Comparison of ENCODE assay signal across 1 cellular context in the genomic region with DNA sequence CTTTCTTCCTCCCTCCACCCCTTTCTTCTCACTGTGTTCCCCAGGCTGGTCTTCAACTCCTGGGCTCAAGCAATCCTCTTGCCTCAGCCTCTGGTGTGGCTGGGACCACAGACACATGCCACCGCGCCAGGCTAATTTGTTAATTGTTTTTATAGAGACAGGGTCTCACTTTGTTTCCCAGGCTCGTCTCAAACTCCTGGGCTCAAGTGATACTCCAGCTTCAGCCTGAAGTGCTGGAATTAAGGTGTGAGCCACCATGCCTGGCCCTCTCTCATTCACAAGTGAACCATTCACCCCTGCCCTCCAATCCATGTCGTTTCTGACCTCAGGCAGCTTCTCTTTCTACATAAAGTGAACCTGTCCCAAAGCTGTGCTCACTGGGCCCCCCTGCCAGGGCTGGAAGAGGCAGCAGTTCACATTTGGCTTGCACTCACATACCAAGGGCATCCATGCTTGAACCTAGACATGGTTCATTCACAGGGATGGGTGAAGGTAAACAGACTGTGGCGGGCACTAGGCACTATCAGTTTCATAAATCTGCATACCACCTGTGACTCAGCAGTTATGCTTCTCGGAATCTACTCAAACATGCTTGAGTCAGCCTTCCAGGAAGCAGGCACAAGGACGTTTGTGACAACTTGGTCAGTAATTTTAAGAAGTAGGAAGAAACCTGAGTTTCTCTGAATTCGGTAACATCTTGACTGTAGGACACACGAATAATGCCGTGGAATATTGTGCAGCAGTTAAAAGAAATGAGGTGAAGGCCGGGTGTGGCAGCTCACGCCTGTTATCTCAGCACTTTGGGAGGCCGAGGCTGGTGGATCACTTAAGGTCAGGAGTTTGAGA.
TF ChIP-seq lines count a peak whose summit lies in the region.

No MANE protein-coding gene starts in this region.

TF ChIP-seq in K562, 482 proteins besides CTCF, POLR2A, EP300 and RAD21 (continued from another document and continues in another):
- TF ChIP-seq, protein P1, sequence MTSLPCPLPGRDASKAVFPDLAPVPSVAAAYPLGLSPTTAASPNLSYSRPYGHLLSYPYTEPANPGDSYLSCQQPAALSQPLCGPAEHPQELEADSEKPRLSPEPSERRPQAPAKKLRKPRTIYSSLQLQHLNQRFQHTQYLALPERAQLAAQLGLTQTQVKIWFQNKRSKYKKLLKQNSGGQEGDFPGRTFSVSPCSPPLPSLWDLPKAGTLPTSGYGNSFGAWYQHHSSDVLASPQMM (CRISPR knock-in tag; IDR thresholded peaks at IDR 0.05), result no peak
- TF ChIP-seq, protein P2, sequence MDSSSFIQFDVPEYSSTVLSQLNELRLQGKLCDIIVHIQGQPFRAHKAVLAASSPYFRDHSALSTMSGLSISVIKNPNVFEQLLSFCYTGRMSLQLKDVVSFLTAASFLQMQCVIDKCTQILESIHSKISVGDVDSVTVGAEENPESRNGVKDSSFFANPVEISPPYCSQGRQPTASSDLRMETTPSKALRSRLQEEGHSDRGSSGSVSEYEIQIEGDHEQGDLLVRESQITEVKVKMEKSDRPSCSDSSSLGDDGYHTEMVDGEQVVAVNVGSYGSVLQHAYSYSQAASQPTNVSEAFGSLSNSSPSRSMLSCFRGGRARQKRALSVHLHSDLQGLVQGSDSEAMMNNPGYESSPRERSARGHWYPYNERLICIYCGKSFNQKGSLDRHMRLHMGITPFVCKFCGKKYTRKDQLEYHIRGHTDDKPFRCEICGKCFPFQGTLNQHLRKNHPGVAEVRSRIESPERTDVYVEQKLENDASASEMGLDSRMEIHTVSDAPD (CRISPR knock-in tag; IDR thresholded peaks at IDR 0.05), result no peak
- 0 out of 2 replicates have a peak, but pooled peaks have one; percentile 56 for TF ChIP-seq ZNF717 (CRISPR knock-in tag; IDR thresholded peaks at IDR 0.05)
- TF ChIP-seq, protein P3, sequence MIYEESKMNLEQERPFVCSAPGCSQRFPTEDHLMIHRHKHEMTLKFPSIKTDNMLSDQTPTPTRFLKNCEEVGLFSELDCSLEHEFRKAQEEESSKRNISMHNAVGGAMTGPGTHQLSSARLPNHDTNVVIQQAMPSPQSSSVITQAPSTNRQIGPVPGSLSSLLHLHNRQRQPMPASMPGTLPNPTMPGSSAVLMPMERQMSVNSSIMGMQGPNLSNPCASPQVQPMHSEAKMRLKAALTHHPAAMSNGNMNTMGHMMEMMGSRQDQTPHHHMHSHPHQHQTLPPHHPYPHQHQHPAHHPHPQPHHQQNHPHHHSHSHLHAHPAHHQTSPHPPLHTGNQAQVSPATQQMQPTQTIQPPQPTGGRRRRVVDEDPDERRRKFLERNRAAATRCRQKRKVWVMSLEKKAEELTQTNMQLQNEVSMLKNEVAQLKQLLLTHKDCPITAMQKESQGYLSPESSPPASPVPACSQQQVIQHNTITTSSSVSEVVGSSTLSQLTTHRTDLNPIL (CRISPR knock-in tag; IDR thresholded peaks at IDR 0.05), result no peak; the same call in 1 of the 2 replicates
- TF ChIP-seq BCOR (IDR thresholded peaks at IDR 0.05), result 0 out of 2 replicates have a peak, but pooled peaks have one; percentile 33
- peak; percentile 90 for TF ChIP-seq STAT5A (IDR thresholded peaks at IDR 0.05; ENCODE audit: borderline replicate concordance, low read length)
- TF ChIP-seq, protein P4, sequence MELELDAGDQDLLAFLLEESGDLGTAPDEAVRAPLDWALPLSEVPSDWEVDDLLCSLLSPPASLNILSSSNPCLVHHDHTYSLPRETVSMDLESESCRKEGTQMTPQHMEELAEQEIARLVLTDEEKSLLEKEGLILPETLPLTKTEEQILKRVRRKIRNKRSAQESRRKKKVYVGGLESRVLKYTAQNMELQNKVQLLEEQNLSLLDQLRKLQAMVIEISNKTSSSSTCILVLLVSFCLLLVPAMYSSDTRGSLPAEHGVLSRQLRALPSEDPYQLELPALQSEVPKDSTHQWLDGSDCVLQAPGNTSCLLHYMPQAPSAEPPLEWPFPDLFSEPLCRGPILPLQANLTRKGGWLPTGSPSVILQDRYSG (tag; conservative IDR thresholded peaks at IDR 0.05; ENCODE audit: low read depth), result peak; percentile 97
- no peak for TF ChIP-seq RAD51 (IDR thresholded peaks at IDR 0.05; ENCODE audit: borderline replicate concordance, low read depth)
- TF ChIP-seq, protein P5, sequence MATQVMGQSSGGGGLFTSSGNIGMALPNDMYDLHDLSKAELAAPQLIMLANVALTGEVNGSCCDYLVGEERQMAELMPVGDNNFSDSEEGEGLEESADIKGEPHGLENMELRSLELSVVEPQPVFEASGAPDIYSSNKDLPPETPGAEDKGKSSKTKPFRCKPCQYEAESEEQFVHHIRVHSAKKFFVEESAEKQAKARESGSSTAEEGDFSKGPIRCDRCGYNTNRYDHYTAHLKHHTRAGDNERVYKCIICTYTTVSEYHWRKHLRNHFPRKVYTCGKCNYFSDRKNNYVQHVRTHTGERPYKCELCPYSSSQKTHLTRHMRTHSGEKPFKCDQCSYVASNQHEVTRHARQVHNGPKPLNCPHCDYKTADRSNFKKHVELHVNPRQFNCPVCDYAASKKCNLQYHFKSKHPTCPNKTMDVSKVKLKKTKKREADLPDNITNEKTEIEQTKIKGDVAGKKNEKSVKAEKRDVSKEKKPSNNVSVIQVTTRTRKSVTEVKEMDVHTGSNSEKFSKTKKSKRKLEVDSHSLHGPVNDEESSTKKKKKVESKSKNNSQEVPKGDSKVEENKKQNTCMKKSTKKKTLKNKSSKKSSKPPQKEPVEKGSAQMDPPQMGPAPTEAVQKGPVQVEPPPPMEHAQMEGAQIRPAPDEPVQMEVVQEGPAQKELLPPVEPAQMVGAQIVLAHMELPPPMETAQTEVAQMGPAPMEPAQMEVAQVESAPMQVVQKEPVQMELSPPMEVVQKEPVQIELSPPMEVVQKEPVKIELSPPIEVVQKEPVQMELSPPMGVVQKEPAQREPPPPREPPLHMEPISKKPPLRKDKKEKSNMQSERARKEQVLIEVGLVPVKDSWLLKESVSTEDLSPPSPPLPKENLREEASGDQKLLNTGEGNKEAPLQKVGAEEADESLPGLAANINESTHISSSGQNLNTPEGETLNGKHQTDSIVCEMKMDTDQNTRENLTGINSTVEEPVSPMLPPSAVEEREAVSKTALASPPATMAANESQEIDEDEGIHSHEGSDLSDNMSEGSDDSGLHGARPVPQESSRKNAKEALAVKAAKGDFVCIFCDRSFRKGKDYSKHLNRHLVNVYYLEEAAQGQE (CRISPR knock-in tag; IDR thresholded peaks at IDR 0.05; ENCODE audit: low read depth), result 0 out of 2 replicates have a peak, but pooled peaks have one; percentile 26
- TF ChIP-seq ZNF583 (CRISPR knock-in tag; IDR thresholded peaks at IDR 0.05), result peak; percentile 92
- no peak for TF ChIP-seq CCNT2 (IDR thresholded peaks at IDR 0.05; ENCODE audit: borderline replicate concordance, extremely low read depth, insufficient read length, low read depth, low read length)
- TF ChIP-seq, protein P6, sequence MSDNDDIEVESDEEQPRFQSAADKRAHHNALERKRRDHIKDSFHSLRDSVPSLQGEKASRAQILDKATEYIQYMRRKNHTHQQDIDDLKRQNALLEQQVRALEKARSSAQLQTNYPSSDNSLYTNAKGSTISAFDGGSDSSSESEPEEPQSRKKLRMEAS (CRISPR knock-in tag; IDR thresholded peaks at IDR 0.05), result no peak
- TF ChIP-seq PYGO2 (tag; IDR thresholded peaks at IDR 0.05), result peak; percentile 62
- TF ChIP-seq, protein P7, sequence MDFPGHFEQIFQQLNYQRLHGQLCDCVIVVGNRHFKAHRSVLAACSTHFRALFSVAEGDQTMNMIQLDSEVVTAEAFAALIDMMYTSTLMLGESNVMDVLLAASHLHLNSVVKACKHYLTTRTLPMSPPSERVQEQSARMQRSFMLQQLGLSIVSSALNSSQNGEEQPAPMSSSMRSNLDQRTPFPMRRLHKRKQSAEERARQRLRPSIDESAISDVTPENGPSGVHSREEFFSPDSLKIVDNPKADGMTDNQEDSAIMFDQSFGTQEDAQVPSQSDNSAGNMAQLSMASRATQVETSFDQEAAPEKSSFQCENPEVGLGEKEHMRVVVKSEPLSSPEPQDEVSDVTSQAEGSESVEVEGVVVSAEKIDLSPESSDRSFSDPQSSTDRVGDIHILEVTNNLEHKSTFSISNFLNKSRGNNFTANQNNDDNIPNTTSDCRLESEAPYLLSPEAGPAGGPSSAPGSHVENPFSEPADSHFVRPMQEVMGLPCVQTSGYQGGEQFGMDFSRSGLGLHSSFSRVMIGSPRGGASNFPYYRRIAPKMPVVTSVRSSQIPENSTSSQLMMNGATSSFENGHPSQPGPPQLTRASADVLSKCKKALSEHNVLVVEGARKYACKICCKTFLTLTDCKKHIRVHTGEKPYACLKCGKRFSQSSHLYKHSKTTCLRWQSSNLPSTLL (IDR thresholded peaks at IDR 0.05), result peak; percentile 62; the same call in 1 of the 2 replicates
- TF ChIP-seq HNRNPK (IDR thresholded peaks at IDR 0.05; ENCODE audit: low read depth, low read length, poor library complexity, severe bottlenecking), result no peak
- no peak for TF ChIP-seq EZH2 (IDR thresholded peaks at IDR 0.05; ENCODE audit: borderline replicate concordance, low read depth, low read length)
- TF ChIP-seq MECOM (CRISPR knock-in tag; IDR thresholded peaks at IDR 0.05), result peak; percentile 92
- no peak for TF ChIP-seq CHD2 (IDR thresholded peaks at IDR 0.05; ENCODE audit: low read depth, low read length)
- no peak for TF ChIP-seq ZNF124 (CRISPR knock-in tag; IDR thresholded peaks at IDR 0.05)
- no peak for TF ChIP-seq SLC30A9 (CRISPR knock-in tag; IDR thresholded peaks at IDR 0.05)
- TF ChIP-seq ZNF282 (CRISPR knock-in tag; IDR thresholded peaks at IDR 0.05), result no peak
- TF ChIP-seq CCAR2 (IDR thresholded peaks at IDR 0.05; ENCODE audit: low read depth, low read length), result no peak
- no peak for TF ChIP-seq SRSF7 (optimal IDR thresholded peaks at IDR 0.05; ENCODE audit: low read depth, low read length)
- TF ChIP-seq, protein P8, sequence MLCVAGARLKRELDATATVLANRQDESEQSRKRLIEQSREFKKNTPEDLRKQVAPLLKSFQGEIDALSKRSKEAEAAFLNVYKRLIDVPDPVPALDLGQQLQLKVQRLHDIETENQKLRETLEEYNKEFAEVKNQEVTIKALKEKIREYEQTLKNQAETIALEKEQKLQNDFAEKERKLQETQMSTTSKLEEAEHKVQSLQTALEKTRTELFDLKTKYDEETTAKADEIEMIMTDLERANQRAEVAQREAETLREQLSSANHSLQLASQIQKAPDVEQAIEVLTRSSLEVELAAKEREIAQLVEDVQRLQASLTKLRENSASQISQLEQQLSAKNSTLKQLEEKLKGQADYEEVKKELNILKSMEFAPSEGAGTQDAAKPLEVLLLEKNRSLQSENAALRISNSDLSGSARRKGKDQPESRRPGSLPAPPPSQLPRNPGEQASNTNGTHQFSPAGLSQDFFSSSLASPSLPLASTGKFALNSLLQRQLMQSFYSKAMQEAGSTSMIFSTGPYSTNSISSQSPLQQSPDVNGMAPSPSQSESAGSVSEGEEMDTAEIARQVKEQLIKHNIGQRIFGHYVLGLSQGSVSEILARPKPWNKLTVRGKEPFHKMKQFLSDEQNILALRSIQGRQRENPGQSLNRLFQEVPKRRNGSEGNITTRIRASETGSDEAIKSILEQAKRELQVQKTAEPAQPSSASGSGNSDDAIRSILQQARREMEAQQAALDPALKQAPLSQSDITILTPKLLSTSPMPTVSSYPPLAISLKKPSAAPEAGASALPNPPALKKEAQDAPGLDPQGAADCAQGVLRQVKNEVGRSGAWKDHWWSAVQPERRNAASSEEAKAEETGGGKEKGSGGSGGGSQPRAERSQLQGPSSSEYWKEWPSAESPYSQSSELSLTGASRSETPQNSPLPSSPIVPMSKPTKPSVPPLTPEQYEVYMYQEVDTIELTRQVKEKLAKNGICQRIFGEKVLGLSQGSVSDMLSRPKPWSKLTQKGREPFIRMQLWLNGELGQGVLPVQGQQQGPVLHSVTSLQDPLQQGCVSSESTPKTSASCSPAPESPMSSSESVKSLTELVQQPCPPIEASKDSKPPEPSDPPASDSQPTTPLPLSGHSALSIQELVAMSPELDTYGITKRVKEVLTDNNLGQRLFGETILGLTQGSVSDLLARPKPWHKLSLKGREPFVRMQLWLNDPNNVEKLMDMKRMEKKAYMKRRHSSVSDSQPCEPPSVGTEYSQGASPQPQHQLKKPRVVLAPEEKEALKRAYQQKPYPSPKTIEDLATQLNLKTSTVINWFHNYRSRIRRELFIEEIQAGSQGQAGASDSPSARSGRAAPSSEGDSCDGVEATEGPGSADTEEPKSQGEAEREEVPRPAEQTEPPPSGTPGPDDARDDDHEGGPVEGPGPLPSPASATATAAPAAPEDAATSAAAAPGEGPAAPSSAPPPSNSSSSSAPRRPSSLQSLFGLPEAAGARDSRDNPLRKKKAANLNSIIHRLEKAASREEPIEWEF (CRISPR knock-in tag; IDR thresholded peaks at IDR 0.05), result peak; percentile 79; the same call in 1 of the 2 replicates
- TF ChIP-seq HNRNPL (IDR thresholded peaks at IDR 0.05; ENCODE audit: low read depth, low read length), result no peak; the same call in 1 of the 2 replicates
- TF ChIP-seq ERF (CRISPR knock-in tag; IDR thresholded peaks at IDR 0.05), result peak; percentile 95
- peak; percentile 97 for TF ChIP-seq FOSL1 (tag; conservative IDR thresholded peaks at IDR 0.05)
- TF ChIP-seq TAL1 (IDR thresholded peaks at IDR 0.05), result no peak; the same call in 1 of the 2 replicates
